Comparison of ENCODE assay signal across 8 cellular contexts in the genomic region with DNA sequence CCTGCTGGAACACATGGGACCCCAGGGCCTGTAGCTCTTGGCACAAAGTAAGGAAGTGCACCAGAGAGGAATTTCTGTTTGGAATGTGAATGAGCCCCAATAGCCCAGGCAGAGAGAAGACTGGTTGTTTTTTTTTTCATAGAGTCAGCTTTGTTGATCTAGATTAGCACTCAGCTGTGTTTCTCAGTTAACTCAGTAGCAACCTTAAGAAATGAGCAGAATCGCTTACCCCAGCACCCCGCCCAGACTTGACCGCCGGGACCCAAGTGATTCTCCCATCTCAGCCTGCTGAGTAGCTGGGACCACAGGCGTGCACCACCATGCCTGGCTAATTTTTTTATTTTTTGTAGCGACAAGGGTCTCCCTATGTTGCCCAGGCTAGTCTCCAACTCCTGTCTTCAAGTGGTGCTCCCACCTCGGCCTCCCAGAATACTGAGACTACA. TPM values are rescaled to one million over a fixed set of nuclear protein-coding genes. Genes with fewer than 3 reads are reported as not detected.
A peak's percentile ranks its signal among the peaks of the same experiment; 100 is the strongest.
DNase-seq lines count a peak whose midpoint lies in the region; ATAC-seq and TF ChIP-seq lines count a peak whose summit lies in the region.

No MANE protein-coding gene starts in this region.

- CTCF ChIA-PET in activated CD8-positive, alpha-beta T cell treated with anti-CD3 and anti-CD28 coated beads, Interleukin-2, amount 10 ng/mL, durations not matched to agents 7 days and 5 days (lab: Charles Lee), result interaction anchor here (1.1 to 9.5 kb wide), 5 partner anchors 13 to 290 kb away, joined by 3 to 100 read pairs (median 7); partner anchors contain the start of gene RRBP1

- peaks cover 76% of the 10 kb centered on the region for H3K36me3 Mint-ChIP-seq in activated CD8-positive, alpha-beta T cell treated with anti-CD3 and anti-CD28 coated beads, Interleukin-2, amount 10 ng/mL, durations not matched to agents 7 days and 5 days (ENCODE audit: low read depth)

- peak; percentile 48 to 63 for DNase-seq in cardiac muscle cell (ENCODE audit: low read depth in 1 of 2, low spot score in 1 of 2)
- DNase-seq in left ventricle myocardium superior, result no peak
- no peak for DNase-seq in activated CD8-positive, alpha-beta T cell treated with anti-CD3 and anti-CD28 coated beads, Interleukin-2, amount 10 ng/mL, durations not matched to agents 7 days and 5 days
- DNase-seq in stimulated activated naive CD8-positive, alpha-beta T cell treated with anti-CD3 and anti-CD28 coated beads, Interleukin-15, amount 100 ng/mL, for 72 hours, result no peak
- no peak for DNase-seq in omental fat pad (ENCODE audit: low spot score)
- no peak for DNase-seq in HT-29 (ENCODE audit: low spot score)

- TF ChIP-seq CTCF in cardiac muscle cell (IDR thresholded peaks at IDR 0.05; ENCODE audit: low read depth, low read length) (no peak), omental fat pad (IDR thresholded peaks at IDR 0.05) (no peak)

- intact Hi-C loops in left ventricle myocardium superior (cut with micrococcal nuclease), result no loop called here

- H3K4me3 ChIP-seq in cardiac muscle cell (peak overlapping the region; percentile 95), iPS-15b (ENCODE audit: low read depth, low read length) (peak overlapping the region; percentile 97)

- H3K4me1 ChIP-seq in cardiac muscle cell (ENCODE audit: low read depth) (peaks cover 28% of the 10 kb centered on the region), iPS-15b (ENCODE audit: control insufficient read depth, insufficient read depth, low read length) (peaks cover 2% of the 10 kb centered on the region)

- no peaks in the 10 kb centered on the region for H3K27me3 Mint-ChIP-seq in activated CD8-positive, alpha-beta T cell treated with anti-CD3 and anti-CD28 coated beads, Interleukin-2, amount 10 ng/mL, durations not matched to agents 7 days and 5 days (ENCODE audit: low read depth)
- no peaks in the 10 kb centered on the region for H3K27me3 Mint-ChIP-seq in stimulated activated naive CD8-positive, alpha-beta T cell treated with anti-CD3 and anti-CD28 coated beads, Interleukin-15, amount 100 ng/mL, for 72 hours

- peaks cover 43% of the 10 kb centered on the region for H3K4me1 Mint-ChIP-seq in activated CD8-positive, alpha-beta T cell treated with anti-CD3 and anti-CD28 coated beads, Interleukin-2, amount 10 ng/mL, durations not matched to agents 7 days and 5 days (ENCODE audit: low read depth)
- H3K4me1 Mint-ChIP-seq in stimulated activated naive CD8-positive, alpha-beta T cell treated with anti-CD3 and anti-CD28 coated beads, Interleukin-15, amount 100 ng/mL, for 72 hours, result peaks cover 39% of the 10 kb centered on the region

- no peak overlapping the region for H3K27ac Mint-ChIP-seq in activated CD8-positive, alpha-beta T cell treated with anti-CD3 and anti-CD28 coated beads, Interleukin-2, amount 10 ng/mL, durations not matched to agents 7 days and 5 days
- no peak overlapping the region for H3K27ac Mint-ChIP-seq in stimulated activated naive CD8-positive, alpha-beta T cell treated with anti-CD3 and anti-CD28 coated beads, Interleukin-15, amount 100 ng/mL, for 72 hours

- peaks cover 3% of the 10 kb centered on the region for H3K36me3 ChIP-seq in cardiac muscle cell
- H3K36me3 ChIP-seq in iPS-15b (ENCODE audit: control insufficient read depth, insufficient read depth, low read length), result peaks cover 8% of the 10 kb centered on the region

- no peak overlapping the region for H3K9ac ChIP-seq in iPS-15b (ENCODE audit: low read depth, low read length)

- POLR2A ChIA-PET in activated CD8-positive, alpha-beta T cell treated with anti-CD3 and anti-CD28 coated beads, Interleukin-2, amount 10 ng/mL, durations not matched to agents 7 days and 5 days (lab: Charles Lee), result interaction anchor here (0.7 to 7.2 kb wide), 3 partner anchors 15 to 25 kb away, joined by 4 to 62 read pairs (median 31); no protein-coding TSS in a partner anchor

- H3K9me3 ChIP-seq in cardiac muscle cell (ENCODE audit: low read depth) (no peaks in the 10 kb centered on the region), iPS-15b (ENCODE audit: control insufficient read depth, insufficient read depth, low read length) (no peaks in the 10 kb centered on the region)

- ATAC-seq in left ventricle myocardium superior (no peak), omental fat pad (ENCODE audit: low FRiP score) (no peak), HG03159 (IDR thresholded peaks at IDR 0.05; ENCODE audit: unreplicated experiment) (no peak)
- ATAC-seq in activated CD8-positive, alpha-beta T cell treated with anti-CD3 and anti-CD28 coated beads, Interleukin-2, amount 10 ng/mL, durations not matched to agents 7 days and 5 days, result no peak
- no peak for ATAC-seq in stimulated activated naive CD8-positive, alpha-beta T cell treated with anti-CD3 and anti-CD28 coated beads, Interleukin-15, amount 100 ng/mL, for 72 hours

- peak overlapping the region; percentile 99 for H3K4me3 Mint-ChIP-seq in activated CD8-positive, alpha-beta T cell treated with anti-CD3 and anti-CD28 coated beads, Interleukin-2, amount 10 ng/mL, durations not matched to agents 7 days and 5 days
- H3K4me3 Mint-ChIP-seq in stimulated activated naive CD8-positive, alpha-beta T cell treated with anti-CD3 and anti-CD28 coated beads, Interleukin-15, amount 100 ng/mL, for 72 hours, result peak overlapping the region; percentile 78 to 89

- H3K9me3 Mint-ChIP-seq in activated CD8-positive, alpha-beta T cell treated with anti-CD3 and anti-CD28 coated beads, Interleukin-2, amount 10 ng/mL, durations not matched to agents 7 days and 5 days (ENCODE audit: insufficient read depth), result no peaks in the 10 kb centered on the region
- no peaks in the 10 kb centered on the region for H3K9me3 Mint-ChIP-seq in stimulated activated naive CD8-positive, alpha-beta T cell treated with anti-CD3 and anti-CD28 coated beads, Interleukin-15, amount 100 ng/mL, for 72 hours

- peak overlapping the region; percentile 99 for H3K27ac ChIP-seq in cardiac muscle cell

- H3K27me3 ChIP-seq in cardiac muscle cell (no peaks in the 10 kb centered on the region), iPS-15b (ENCODE audit: control insufficient read depth, insufficient read depth, low read length) (no peaks in the 10 kb centered on the region)

RNA-seq across cellular contexts. Expression of gene MGME1, which starts 2.8 kb away (rescaled TPM):
- 12.3 and 15.9 TPM in 2 replicates for total RNA-seq in cardiac muscle cell
- 27.2 and 34.9 TPM in 2 replicates for polyA plus RNA-seq in cardiac muscle cell
- 13.9 TPM for total RNA-seq in left ventricle myocardium superior
- total RNA-seq in activated CD8-positive, alpha-beta T cell treated with anti-CD3 and anti-CD28 coated beads, Interleukin-2, amount 10 ng/mL, durations not matched to agents 7 days and 5 days, result 10 to 100 TPM; 39.4 to 46.9 TPM
- total RNA-seq in omental fat pad, result 10 to 100 TPM in 1 of 4 donors, 1 to 10 TPM in 3; 5.8 to 12.3 (median 7.3) TPM
- total RNA-seq in HT-29 (2014; rRNA removed; shearing (Covaris generic)), result 10.9 and 14.0 TPM in 2 replicates

RNA-seq across cellular contexts. Expression of gene SNX5, which starts 3.0 kb away (rescaled TPM):
- total RNA-seq in cardiac muscle cell, result 95.4 and 144 TPM in 2 replicates
- polyA plus RNA-seq in cardiac muscle cell, result 105 and 173 TPM in 2 replicates
- total RNA-seq in left ventricle myocardium superior, result 40.4 TPM
- total RNA-seq in activated CD8-positive, alpha-beta T cell treated with anti-CD3 and anti-CD28 coated beads, Interleukin-2, amount 10 ng/mL, durations not matched to agents 7 days and 5 days, result 100 to 1,000 TPM; 168 to 177 TPM
- 100 to 1,000 TPM; 101 to 232 (median 110) TPM for total RNA-seq in omental fat pad
- total RNA-seq in HT-29 (2014; rRNA removed; shearing (Covaris generic)), result 181 and 203 TPM in 2 replicates

Comparison
In these comparisons a context has a peak if more than half of its experiments do, and no peak if none do; other contexts are left out.
1. DNase-seq: peak in cardiac muscle cell (2 of 2); none in left ventricle myocardium superior (single experiment), activated CD8-positive, alpha-beta T cell treated with anti-CD3 and anti-CD28 coated beads, Interleukin-2, amount 10 ng/mL, durations not matched to agents 7 days and 5 days (single experiment), stimulated activated naive CD8-positive, alpha-beta T cell treated with anti-CD3 and anti-CD28 coated beads, Interleukin-15, amount 100 ng/mL, for 72 hours (0 of 2), omental fat pad (single experiment) and HT-29 (single experiment).